Comparison of ENCODE assay signal across 8 cellular contexts in genomic region chr3:112128843-112129727, GRCh38. TPM values are rescaled to one million over a fixed set of nuclear protein-coding genes. Genes with fewer than 3 reads are reported as not detected.
DNase-seq lines count a peak whose midpoint lies in the region; ATAC-seq and TF ChIP-seq lines count a peak whose summit lies in the region.

No MANE protein-coding gene starts in this region.

- peak; percentile 84 to 85 for ATAC-seq in CD4-positive, CD25-positive, alpha-beta regulatory T cell (ENCODE audit: low read depth in 2 of 2)
- peak; percentile 50 for ATAC-seq in GM19467 (IDR thresholded peaks at IDR 0.05; ENCODE audit: unreplicated experiment)
- ATAC-seq in HG03571 (IDR thresholded peaks at IDR 0.05; ENCODE audit: unreplicated experiment), result peak; percentile 42
- peak; percentile 82 for ATAC-seq in naive thymus-derived CD4-positive, alpha-beta T cell
- ATAC-seq in gastroesophageal sphincter, result no peak

- POLR2A ChIA-PET in naive thymus-derived CD4-positive, alpha-beta T cell (lab: Charles Lee), result interaction anchor here (0.6 to 2.3 kb wide), 3 partner anchors 9 to 370 kb away, joined by 3 to 8 read pairs (median 5); partner anchors contain the start of gene BTLA

- peak overlapping the region; percentile 8 for H3K4me3 ChIP-seq in CD4-positive, CD25-positive, alpha-beta regulatory T cell (ENCODE audit: low read depth, low read length)
- no peak overlapping the region for H3K4me3 ChIP-seq in naive thymus-derived CD4-positive, alpha-beta T cell (ENCODE audit: low read length)
- H3K4me3 ChIP-seq in gastroesophageal sphincter, result no peak overlapping the region

- H3K36me3 Mint-ChIP-seq in CD4-positive, CD25-positive, alpha-beta regulatory T cell, result no peaks in the 10 kb centered on the region
- peaks cover 10 to 22% (median 16%) of the 10 kb centered on the region in 5 donors for H3K36me3 Mint-ChIP-seq in naive thymus-derived CD4-positive, alpha-beta T cell

- TF ChIP-seq CTCF in gastroesophageal sphincter (IDR thresholded peaks at IDR 0.05), result no peak

- peak overlapping the region; percentile 66 to 87 (median 86) for H3K27ac Mint-ChIP-seq in CD4-positive, CD25-positive, alpha-beta regulatory T cell
- peak overlapping the region; percentile 87 to 95 (median 93) for H3K27ac Mint-ChIP-seq in naive thymus-derived CD4-positive, alpha-beta T cell

- H3K4me1 ChIP-seq in CD4-positive, CD25-positive, alpha-beta regulatory T cell (ENCODE audit: control insufficient read depth, insufficient read depth, low read length, poor library complexity, severe bottlenecking), result peaks cover 50% of the 10 kb centered on the region
- peaks cover 41 to 72% of the 10 kb centered on the region in 2 donors for H3K4me1 ChIP-seq in naive thymus-derived CD4-positive, alpha-beta T cell (ENCODE audit: control insufficient read depth in 2 of 2, insufficient read depth in 2 of 2, low read length in 2 of 2)
- H3K4me1 ChIP-seq in gastroesophageal sphincter, result no peaks in the 10 kb centered on the region

- H3K9me3 ChIP-seq in CD4-positive, CD25-positive, alpha-beta regulatory T cell (ENCODE audit: control insufficient read depth in 2 of 2, low read length in 2 of 2), result no peaks in the 10 kb centered on the region
- no peaks in the 10 kb centered on the region for H3K9me3 ChIP-seq in naive thymus-derived CD4-positive, alpha-beta T cell (ENCODE audit: control insufficient read depth in 2 of 3, low read length in 3 of 3)
- no peaks in the 10 kb centered on the region for H3K9me3 ChIP-seq in gastroesophageal sphincter

- H3K4me1 Mint-ChIP-seq in CD4-positive, CD25-positive, alpha-beta regulatory T cell, result peaks cover 22 to 72% (median 58%) of the 10 kb centered on the region in 4 donors
- H3K4me1 Mint-ChIP-seq in naive thymus-derived CD4-positive, alpha-beta T cell, result peaks cover 49 to 92% (median 90%) of the 10 kb centered on the region in 7 donors

- intact Hi-C loops in naive thymus-derived CD4-positive, alpha-beta T cell (cut with micrococcal nuclease), result loop anchor here (1.0 to 10.0 kb wide), 17 partner anchors 8 to 1618 kb away; partner anchors contain the start of genes CD96 (in 2 of the 2), GTPBP8 (in 2 of the 2), SLC35A5 (in 2 of the 2) and ABHD10 (in 1 of the 2)

- no peaks in the 10 kb centered on the region for H3K36me3 ChIP-seq in CD4-positive, CD25-positive, alpha-beta regulatory T cell (ENCODE audit: control insufficient read depth, insufficient read depth, low read length)
- H3K36me3 ChIP-seq in naive thymus-derived CD4-positive, alpha-beta T cell (ENCODE audit: control insufficient read depth in 2 of 3, insufficient read depth in 3 of 3, low read length in 3 of 3), result peaks cover 0 to 10% (median 0%) of the 10 kb centered on the region in 3 experiments
- H3K36me3 ChIP-seq in gastroesophageal sphincter, result no peaks in the 10 kb centered on the region

- H3K27me3 ChIP-seq in CD4-positive, CD25-positive, alpha-beta regulatory T cell (ENCODE audit: control insufficient read depth, insufficient read depth, low read length), result no peaks in the 10 kb centered on the region
- H3K27me3 ChIP-seq in naive thymus-derived CD4-positive, alpha-beta T cell (ENCODE audit: control insufficient read depth in 2 of 2, insufficient read depth in 2 of 2, low read length in 2 of 2), result no peaks in the 10 kb centered on the region
- no peaks in the 10 kb centered on the region for H3K27me3 ChIP-seq in gastroesophageal sphincter

- CTCF ChIA-PET in naive thymus-derived CD4-positive, alpha-beta T cell (lab: Charles Lee), result interaction anchor here (1.0 to 1.4 kb wide), 3 partner anchors 11 to 164 kb away, joined by 3 to 7 read pairs (median 3); partner anchors contain the start of gene SLC9C1

- no peak for TF ChIP-seq EP300 in gastroesophageal sphincter (IDR thresholded peaks at IDR 0.05)

- TF ChIP-seq POLR2A in gastroesophageal sphincter (IDR thresholded peaks at IDR 0.05), result no peak

- H3K9me3 Mint-ChIP-seq in CD4-positive, CD25-positive, alpha-beta regulatory T cell, result no peaks in the 10 kb centered on the region
- no peaks in the 10 kb centered on the region for H3K9me3 Mint-ChIP-seq in naive thymus-derived CD4-positive, alpha-beta T cell

- H3K4me3 Mint-ChIP-seq in CD4-positive, CD25-positive, alpha-beta regulatory T cell, result peak overlapping the region in 3 of 4 donors; percentile 23 to 62 (median 30)
- peak overlapping the region; percentile 23 to 100 (median 64) for H3K4me3 Mint-ChIP-seq in naive thymus-derived CD4-positive, alpha-beta T cell

- WGBS in gastroesophageal sphincter (ENCODE audit: low coverage in 1 of 2), 2 donors, result 58 to 70% methylated on average over 7 of the region's 7 CpGs

- H3K27me3 Mint-ChIP-seq in CD4-positive, CD25-positive, alpha-beta regulatory T cell, result no peaks in the 10 kb centered on the region
- no peaks in the 10 kb centered on the region for H3K27me3 Mint-ChIP-seq in naive thymus-derived CD4-positive, alpha-beta T cell

- peak overlapping the region; percentile 74 for H3K27ac ChIP-seq in CD4-positive, CD25-positive, alpha-beta regulatory T cell (ENCODE audit: insufficient read depth, low read length, poor library complexity, severe bottlenecking)
- H3K27ac ChIP-seq in naive thymus-derived CD4-positive, alpha-beta T cell (ENCODE audit: low read depth, low read length), result peak overlapping the region; percentile 82
- no peak overlapping the region for H3K27ac ChIP-seq in gastroesophageal sphincter

- peak; percentile 13 to 77 (median 75) for DNase-seq in CD4-positive, CD25-positive, alpha-beta regulatory T cell
- peak; percentile 22 for DNase-seq in activated T-cell treated with anti-CD3 and anti-CD28 coated beads for 4 hours
- peak in 8 of 9 donors; percentile 39 to 88 (median 83) for DNase-seq in naive thymus-derived CD4-positive, alpha-beta T cell
- DNase-seq in amniotic stem cell (lab: John Stamatoyannopoulos, UW), result no peak
- no peak for DNase-seq in dermis blood vessel endothelial cell

RNA-seq across cellular contexts. Expression of gene GCSAM, which starts 4.0 kb away (rescaled TPM):
- total RNA-seq in CD4-positive, CD25-positive, alpha-beta regulatory T cell, result 11.8 TPM
- 10 to 100 TPM in 2 of 4 donors, 1 to 10 TPM in 2; 8.1 to 13.6 (median 10.4) TPM for polyA plus RNA-seq in CD4-positive, CD25-positive, alpha-beta regulatory T cell
- 10 to 100 TPM in 4 of 5 experiments, 1 to 10 TPM in 1; 5.5 to 28.5 (median 18.5) TPM for total RNA-seq in naive thymus-derived CD4-positive, alpha-beta T cell
- 10 to 100 TPM; 27.7 to 38.8 TPM for polyA plus RNA-seq in naive thymus-derived CD4-positive, alpha-beta T cell
- total RNA-seq in dermis blood vessel endothelial cell (not detected in 2 replicates), gastroesophageal sphincter (under 1 TPM in 1 of 4 donors, not detected in 3; 0.42 TPM)

RNA-seq across cellular contexts. Expression of gene C3orf52, which starts 42.9 kb away (rescaled TPM):
- 0.59 TPM for total RNA-seq in CD4-positive, CD25-positive, alpha-beta regulatory T cell
- under 1 TPM; 0.13 to 0.67 (median 0.42) TPM for polyA plus RNA-seq in CD4-positive, CD25-positive, alpha-beta regulatory T cell
- total RNA-seq in naive thymus-derived CD4-positive, alpha-beta T cell, result 10 to 100 TPM in 1 of 5 experiments, 1 to 10 TPM in 4; 1.2 to 12.3 (median 1.9) TPM
- 1 to 10 TPM; 1.3 to 2.1 TPM for polyA plus RNA-seq in naive thymus-derived CD4-positive, alpha-beta T cell
- total RNA-seq in dermis blood vessel endothelial cell (6.7 and 7.7 TPM in 2 replicates), gastroesophageal sphincter (1 to 10 TPM; 1.6 to 3.4 (median 1.9) TPM)

Comparison
In these comparisons a context has a peak if more than half of its experiments do, and no peak if none do; other contexts are left out.
1. DNase-seq: peak in CD4-positive, CD25-positive, alpha-beta regulatory T cell (3 of 3), activated T-cell treated with anti-CD3 and anti-CD28 coated beads for 4 hours (single experiment) and naive thymus-derived CD4-positive, alpha-beta T cell (8 of 9); none in amniotic stem cell (single experiment) and dermis blood vessel endothelial cell (single experiment).
2. H3K27ac ChIP-seq: peak in CD4-positive, CD25-positive, alpha-beta regulatory T cell (single experiment) and naive thymus-derived CD4-positive, alpha-beta T cell (single experiment); none in gastroesophageal sphincter (0 of 4).